Comparison of ENCODE assay signal across 2 cellular contexts in the genomic region with DNA sequence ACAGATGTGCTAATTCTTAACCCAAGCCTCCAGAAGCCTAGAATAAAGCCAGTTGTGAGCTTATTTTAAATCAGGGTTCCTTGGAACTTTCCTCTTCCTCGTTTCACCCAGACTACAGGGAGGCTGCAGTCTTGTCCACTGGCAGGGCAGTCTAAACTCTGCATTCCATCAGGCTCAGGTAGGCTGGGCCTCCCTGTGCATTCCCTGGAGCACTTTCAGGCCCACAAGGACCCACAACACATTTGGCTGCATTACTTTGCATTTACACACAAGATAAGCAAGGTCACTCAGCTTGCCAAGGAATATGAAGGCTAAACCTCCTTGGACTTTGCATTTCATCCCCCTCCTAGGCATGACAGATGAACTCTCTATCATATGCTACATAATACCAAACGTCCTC.
TF ChIP-seq lines count a peak whose summit lies in the region.

No MANE protein-coding gene starts in this region.

TF ChIP-seq in GM23338, 12 proteins besides CTCF, POLR2A, EP300 and RAD21 (continued from another document):
- TF ChIP-seq ETS1 (IDR thresholded peaks at IDR 0.05), result no peak
- no peak for TF ChIP-seq JUNB (IDR thresholded peaks at IDR 0.05; ENCODE audit: unreplicated experiment)
- no peak for TF ChIP-seq CREB1 (CRISPR knock-in tag; IDR thresholded peaks at IDR 0.05; ENCODE audit: low read depth)
- TF ChIP-seq ZNF462 (CRISPR knock-in tag; IDR thresholded peaks at IDR 0.05), result no peak
- TF ChIP-seq ZNF114 (CRISPR knock-in tag; IDR thresholded peaks at IDR 0.05), result no peak
- no peak for TF ChIP-seq EZH2 (IDR thresholded peaks at IDR 0.05; ENCODE audit: low read depth, unreplicated experiment)
- TF ChIP-seq EZH2phosphoT487 (IDR thresholded peaks at IDR 0.05; ENCODE audit: unreplicated experiment), result no peak
- TF ChIP-seq NANOG (IDR thresholded peaks at IDR 0.05; ENCODE audit: borderline replicate concordance), result no peak
- no peak for TF ChIP-seq ZNF331 (CRISPR knock-in tag; IDR thresholded peaks at IDR 0.05; ENCODE audit: low read depth)
TF ChIP-seq in GM23338: peak in this region for 0.

TF ChIP-seq in K562, 482 proteins besides CTCF, POLR2A, EP300 and RAD21 (continued from another document):
- TF ChIP-seq CUX1 (CRISPR knock-in tag; IDR thresholded peaks at IDR 0.05) (no peak), VEZF1 (CRISPR knock-in tag; IDR thresholded peaks at IDR 0.05) (no peak), SNAPC5 (CRISPR knock-in tag; IDR thresholded peaks at IDR 0.05) (no peak), ZNF668 (CRISPR knock-in tag; IDR thresholded peaks at IDR 0.05) (no peak), PML (IDR thresholded peaks at IDR 0.05; ENCODE audit: low read length) (no peak), ETS2 (tag; IDR thresholded peaks at IDR 0.05; ENCODE audit: borderline replicate concordance, poor library complexity, severe bottlenecking) (no peak), RBBP5 (IDR thresholded peaks at IDR 0.05; ENCODE audit: borderline replicate concordance, insufficient read depth, low read length, poor library complexity, severe bottlenecking) (no peak), MED1 (CRISPR knock-in tag; IDR thresholded peaks at IDR 0.05; ENCODE audit: borderline replicate concordance) (no peak)
- TF ChIP-seq, protein P1, sequence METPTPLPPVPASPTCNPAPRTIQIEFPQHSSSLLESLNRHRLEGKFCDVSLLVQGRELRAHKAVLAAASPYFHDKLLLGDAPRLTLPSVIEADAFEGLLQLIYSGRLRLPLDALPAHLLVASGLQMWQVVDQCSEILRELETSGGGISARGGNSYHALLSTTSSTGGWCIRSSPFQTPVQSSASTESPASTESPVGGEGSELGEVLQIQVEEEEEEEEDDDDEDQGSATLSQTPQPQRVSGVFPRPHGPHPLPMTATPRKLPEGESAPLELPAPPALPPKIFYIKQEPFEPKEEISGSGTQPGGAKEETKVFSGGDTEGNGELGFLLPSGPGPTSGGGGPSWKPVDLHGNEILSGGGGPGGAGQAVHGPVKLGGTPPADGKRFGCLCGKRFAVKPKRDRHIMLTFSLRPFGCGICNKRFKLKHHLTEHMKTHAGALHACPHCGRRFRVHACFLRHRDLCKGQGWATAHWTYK (CRISPR knock-in tag; IDR thresholded peaks at IDR 0.05), result no peak
